9 cellular contexts compared by ENCODE assay signal in genomic region chr18:46343940-46344372, GRCh38.
A peak's percentile ranks its signal among the peaks of the same experiment; 100 is the strongest.
DNase-seq lines count a peak whose midpoint lies in the region; ATAC-seq, FAIRE-seq and TF ChIP-seq lines count a peak whose summit lies in the region.
"Had no signal": no experiment of that assay in that cellular context is flagged by ENCODE, and none has a peak within 500 bp of the region (broad histone marks: within the 10 kb centered on the region; RNA-seq: fewer than 3 reads in every experiment).

No MANE protein-coding gene starts in this region.

- no peaks in the 10 kb centered on the region for H3K9me3 ChIP-seq in Peyer's patch
- H3K9me3 ChIP-seq in GM12878 (replicated peaks; ENCODE audit: control insufficient read depth, insufficient read depth, low read length): no peaks in the 10 kb centered on the region; the same call in 2 of the 3 replicates
- no peaks in the 10 kb centered on the region for H3K9me3 ChIP-seq in pancreas

- peak; percentile 16 to 18 for DNase-seq in SHP77 (lab: John Stamatoyannopoulos, UW)
- DNase-seq in SHP77 treated with DMSO at 0.1 percent for 48 hours (lab: John Stamatoyannopoulos, UW): no peak
- DNase-seq in Peyer's patch: peak; percentile 39 to 60 (median 41)
- DNase-seq in GM12878 (ENCODE audit: low read depth, low spot score): peak; percentile 40
- no peak for DNase-seq in pancreas
- DNase-seq in HuH-7.5 (ENCODE audit: low spot score): no peak
- DNase-seq in NCI-H1436 (lab: John Stamatoyannopoulos, UW): no peak

- ATAC-seq in HG03045 (IDR thresholded peaks at IDR 0.05; ENCODE audit: unreplicated experiment) (peak; percentile 70), GM12878 (peak; percentile 85), pancreas (peak in 3 of 4 donors; percentile 38 to 65 (median 47))

- peak overlapping the region; percentile 64 for H2AFZ ChIP-seq in GM12878 (ENCODE audit: control insufficient read depth, low read depth, low read length)

- TF ChIP-seq EP300 in GM12878 (IDR thresholded peaks at IDR 0.05; ENCODE audit: borderline replicate concordance in 1 of 2, control insufficient read depth in 1 of 2, low read depth in 2 of 2, low read length in 2 of 2): no peak

- SMC1A ChIA-PET in GM12878 (lab: Charles Lee; ENCODE audit: uncharacterized antibody, unreplicated experiment): interaction anchor here (0.5 to 1.1 kb wide), 3 partner anchors 9 to 373 kb away, joined by 3 to 4 read pairs (median 3); no protein-coding TSS in a partner anchor

- TF ChIP-seq RAD21 in GM12878 (IDR thresholded peaks at IDR 0.05; ENCODE audit: insufficient read depth, low read depth, low read length): no peak

- WGBS in GM12878 (ENCODE audit: insufficient coverage, insufficient replicate concordance, low lambda C conversion rate, missing lambda C conversion rate): 6% methylated on average over 10 of the region's 10 CpGs
- WGBS in pancreas, 2 donors: 53 to 62% methylated on average over 9 to 10 of the region's 10 CpGs

- POLR2A ChIA-PET in GM12878 (lab: Charles Lee): interaction anchor here (1.5 kb wide), 1 partner anchor 94 kb away, joined by 3 read pairs; no protein-coding TSS in a partner anchor

- TF ChIP-seq CTCF in Peyer's patch (IDR thresholded peaks at IDR 0.05) (no peak), GM12878 (IDR thresholded peaks at IDR 0.05 in 2 of 3, conservative IDR thresholded peaks at IDR 0.05 in 1 of 3; ENCODE audit: control insufficient read depth in 2 of 3, extremely low read depth in 1 of 3, insufficient read depth in 1 of 3, low read depth in 3 of 3, low read length in 3 of 3) (no peak), pancreas (IDR thresholded peaks at IDR 0.05) (no peak)

- peaks cover 0 to 14% (median 0%) of the 10 kb centered on the region in 4 donors for H3K4me1 ChIP-seq in Peyer's patch
- H3K4me1 ChIP-seq in GM12878 (ENCODE audit: control insufficient read depth, insufficient read depth, low read length): peaks cover 25% of the 10 kb centered on the region
- H3K4me1 ChIP-seq in pancreas: no peaks in the 10 kb centered on the region

- no TSS peak for BruUV-seq in GM12878 (replicated peaks; lab: Mats Ljungman, UMichigan)

- peak overlapping the region; percentile 70; the same call in 1 of the 2 replicates for H3K4me2 ChIP-seq in GM12878 (ENCODE audit: control insufficient read depth, insufficient read depth)

- H3K36me3 ChIP-seq in Peyer's patch: no peaks in the 10 kb centered on the region
- H3K36me3 ChIP-seq in GM12878 (ENCODE audit: control insufficient read depth in 2 of 2, insufficient read depth in 2 of 2, low read length in 1 of 2): no peaks in the 10 kb centered on the region
- H3K36me3 ChIP-seq in pancreas: no peaks in the 10 kb centered on the region

- CTCF ChIA-PET in GM12878 (lab: Yijun Ruan, JAX): interaction anchor here (1.0 to 2.2 kb wide), 2 partner anchors 9 to 170 kb away, joined by 3 to 5 read pairs; a partner anchor contains a TSS

- no peaks in the 10 kb centered on the region for H4K20me1 ChIP-seq in GM12878 (ENCODE audit: control insufficient read depth, insufficient read depth)

- H3K4me3 ChIP-seq in Peyer's patch (no peak overlapping the region), GM12878 (no peak overlapping the region), pancreas (no peak overlapping the region)

- in situ Hi-C loops in GM12878 (cut with MboI): no loop called here

- H3K27me3 ChIP-seq in Peyer's patch (no peaks in the 10 kb centered on the region), GM12878 (replicated peaks in 1 of 2; ENCODE audit: control insufficient read depth in 2 of 2, insufficient read depth in 2 of 2, low read length in 1 of 2) (no peaks in the 10 kb centered on the region), pancreas (no peaks in the 10 kb centered on the region)

- RAD21 ChIA-PET in GM12878 (lab: Charles Lee; ENCODE audit: unreplicated experiment): no interaction called here

- FAIRE-seq in GM12878 (lab: Jason Lieb, UNC): no peak
- FAIRE-seq in pancreas (lab: Jason Lieb, UNC): no peak
- FAIRE-seq: islet of Langerhans had no signal

- no peak overlapping the region for H3K9ac ChIP-seq in GM12878 (ENCODE audit: control insufficient read depth, insufficient read depth, low read length)

- intact Hi-C loops in GM12878 (cut with micrococcal nuclease; ENCODE audit: unreplicated experiment) (no loop called here), pancreas (cut with DNase I) (no loop called here)

- no peaks in the 10 kb centered on the region for H3K79me2 ChIP-seq in GM12878 (ENCODE audit: control insufficient read depth, insufficient read depth, low read length)

- no peak overlapping the region for H3K27ac ChIP-seq in Peyer's patch
- 0 out of 2 replicates have a peak overlapping the region, but pooled peaks have one; percentile 22 for H3K27ac ChIP-seq in GM12878 (ENCODE audit: control insufficient read depth, insufficient read depth)
- no peak overlapping the region for H3K27ac ChIP-seq in pancreas

- TF ChIP-seq POLR2A in Peyer's patch (IDR thresholded peaks at IDR 0.05) (no peak), GM12878 (IDR thresholded peaks at IDR 0.05; ENCODE audit: low read depth, low read length) (no peak)

TF ChIP-seq in GM12878, 131 proteins besides CTCF, POLR2A, EP300 and RAD21:
- peak; percentile 61; the same call in 1 of the 2 replicates for TF ChIP-seq PAX5 (IDR thresholded peaks at IDR 0.05; ENCODE audit: borderline replicate concordance, low read depth, low read length)
- TF ChIP-seq POLR2AphosphoS2 (IDR thresholded peaks at IDR 0.05; ENCODE audit: low read depth, low read length): no peak
- no peak for TF ChIP-seq SIX5 (IDR thresholded peaks at IDR 0.05; ENCODE audit: low read depth, low read length, severe bottlenecking)
- TF ChIP-seq IKZF2 (IDR thresholded peaks at IDR 0.05): peak; percentile 52 to 55; a peak in 2 of 4 replicates
- TF ChIP-seq SPI1 (IDR thresholded peaks at IDR 0.05; ENCODE audit: borderline replicate concordance, insufficient read depth, low read depth, low read length): peak; percentile 94
- TF ChIP-seq TCF12 (IDR thresholded peaks at IDR 0.05; ENCODE audit: low read depth, low read length): peak; percentile 98
- TF ChIP-seq DPF2 (IDR thresholded peaks at IDR 0.05): 0 out of 2 replicates have a peak, but pooled peaks have one; percentile 51
- peak in 1 of 2 experiments; percentile 55; a peak in 2 of 3 replicates for TF ChIP-seq EGR1 (IDR thresholded peaks at IDR 0.05; ENCODE audit: borderline replicate concordance in 1 of 2, low read depth in 2 of 2, low read length in 2 of 2)
- peak in 1 of 2 experiments; percentile 80; a peak in 2 of 4 replicates for TF ChIP-seq ETV6 (conservative IDR thresholded peaks at IDR 0.05 in 1 of 2, IDR thresholded peaks at IDR 0.05 in 1 of 2; ENCODE audit: borderline replicate concordance in 1 of 2, low read depth in 1 of 2)
- TF ChIP-seq IRF4 (IDR thresholded peaks at IDR 0.05; ENCODE audit: low read depth, low read length): no peak
- peak; percentile 90 for TF ChIP-seq EED (IDR thresholded peaks at IDR 0.05; ENCODE audit: low read depth)
- no peak for TF ChIP-seq SRF (IDR thresholded peaks at IDR 0.05; ENCODE audit: low read depth in 2 of 2, low read length in 2 of 2)
- TF ChIP-seq TCF3 (IDR thresholded peaks at IDR 0.05; ENCODE audit: borderline replicate concordance, insufficient read depth, low read depth, low read length): peak; percentile 97
- TF ChIP-seq IKZF1 (conservative IDR thresholded peaks at IDR 0.05): peak; percentile 79

Comparison
In these comparisons a context has a peak if more than half of its experiments do, and no peak if none do; other contexts are left out.
1. DNase-seq: peak in SHP77 (2 of 2), Peyer's patch (3 of 3) and GM12878 (single experiment); none in SHP77 treated with DMSO at 0.1 percent for 48 hours (single experiment), pancreas (0 of 6), HuH-7.5 (single experiment) and NCI-H1436 (single experiment).
2. Peak in every context shown above with its lines, with median percentiles within 50 percentile points of each other: ATAC-seq.